ENCODE assay signal across 27 cellular contexts in genomic region chr21:35711213-35711612, GRCh38.
"Had no signal": no experiment of that assay in that cellular context is flagged by ENCODE, and none has a peak within 500 bp of the region (broad histone marks: within the 10 kb centered on the region; RNA-seq: fewer than 3 reads in every experiment).

No MANE protein-coding gene starts in this region.

- ATAC-seq: activated CD8-positive, alpha-beta T cell treated with anti-CD3 and anti-CD28 coated beads for 36 hours; activated naive CD8-positive, alpha-beta T cell treated with anti-CD3 and anti-CD28 coated beads, Interleukin-2, amount 50 U/mL, for 24 hours; activated T-cell treated with anti-CD3 and anti-CD28 coated beads, Interleukin-2, amount 50 U/mL, for 4 hours had no signal

- H3K36me3 ChIP-seq: ascending aorta, cardiac muscle cell had no signal

- H3K9me3 ChIP-seq: ascending aorta had no signal

- H3K27ac ChIP-seq: ascending aorta, cardiac muscle cell, VCaP had no signal

- H3K4me1 ChIP-seq: ascending aorta had no signal

- H3K4me3 ChIP-seq: ascending aorta, cardiac muscle cell had no signal

- DNase-seq: activated B cell treated with CpG ODN at 0.5 μM for 24 hours; activated CD4-positive, alpha-beta memory T cell treated with anti-CD3 and anti-CD28 coated beads for 36 hours; activated CD4-positive, alpha-beta T cell treated with anti-CD3 and anti-CD28 coated beads for 4 hours; activated CD4-positive, alpha-beta T cell treated with anti-CD3 and anti-CD28 coated beads, Interleukin-2, amount 10 ng/mL, durations not matched to agents 24 days and 14 days; activated CD4-positive, alpha-beta T cell treated with anti-CD3 and anti-CD28 coated beads, Interleukin-2, amount 50 U/mL, for 1 hour; activated CD4-positive, alpha-beta T cell treated with anti-CD3 and anti-CD28 coated beads, Interleukin-2, amount 50 U/mL, for 4 hours; activated CD4-positive, CD25-positive, alpha-beta regulatory T cell treated with anti-CD3 and anti-CD28 coated beads, Interleukin-2, amount 50 U/mL, for 72 hours; activated CD8-positive, alpha-beta memory T cell treated with anti-CD3 and anti-CD28 coated beads, Interleukin-2, amount 50 U/mL, for 4 hours; activated CD8-positive, alpha-beta T cell treated with anti-CD3 and anti-CD28 coated beads for 36 hours; activated effector memory CD4-positive, alpha-beta T cell treated with Interleukin-2 at 50 U/mL for 16 hours; activated gamma-delta T cell; activated naive CD4-positive, alpha-beta T cell treated with anti-CD3 and anti-CD28 coated beads, Interleukin-2, amount 10 ng/mL, durations not matched to agents 7 days and 5 days; activated naive CD4-positive, alpha-beta T cell treated with Interleukin-2 at 50 U/mL for 16 hours; activated naive CD8-positive, alpha-beta T cell treated with anti-CD3 and anti-CD28 coated beads, Interleukin-2, amount 10 ng/mL, durations not matched to agents 7 days and 5 days; activated naive CD8-positive, alpha-beta T cell treated with anti-CD3 and anti-CD28 coated beads, Interleukin-2, amount 50 U/mL, for 24 hours; activated T-cell treated with anti-CD3 and anti-CD28 coated beads for 4 hours; activated T-cell treated with anti-CD3 and anti-CD28 coated beads, Interleukin-2, amount 50 U/mL, for 1 hour; activated T-cell treated with anti-CD3 and anti-CD28 coated beads, Interleukin-2, amount 50 U/mL, for 4 hours; amygdala; anterior cingulate cortex; caudate nucleus; cerebellar nuclear complex; T-helper 2 cell; T-helper 9 cell had no signal

- H3K27me3 ChIP-seq: ascending aorta had no signal
